ENCODE assay signal across 1 cellular context in genomic region chr18:45384137-45384998, GRCh38.
TF ChIP-seq lines count a peak whose summit lies in the region.

No MANE protein-coding gene starts in this region.

TF ChIP-seq in H1, 55 proteins besides CTCF, POLR2A, EP300 and RAD21 (continued from another document):
- no peak for TF ChIP-seq CHD7 (IDR thresholded peaks at IDR 0.05; ENCODE audit: insufficient replicate concordance, low read length)
- TF ChIP-seq RXRA (IDR thresholded peaks at IDR 0.05; ENCODE audit: insufficient read depth, low read depth, low read length): no peak
- no peak for TF ChIP-seq SUZ12 (IDR thresholded peaks at IDR 0.05; ENCODE audit: low read length)
- no peak; the same call in 1 of the 2 replicates for TF ChIP-seq MAX (IDR thresholded peaks at IDR 0.05)
- TF ChIP-seq KDM1A (IDR thresholded peaks at IDR 0.05; ENCODE audit: borderline replicate concordance, low read length): peak; percentile 57; the same call in 1 of the 2 replicates
- no peak for TF ChIP-seq JUND (IDR thresholded peaks at IDR 0.05; ENCODE audit: low read length)
- no peak for TF ChIP-seq CBX5 (IDR thresholded peaks at IDR 0.05; ENCODE audit: low read depth, low read length)
- no peak for TF ChIP-seq RBBP5 (IDR thresholded peaks at IDR 0.05; ENCODE audit: borderline replicate concordance, low read depth, low read length)
- no peak for TF ChIP-seq BCL11A (IDR thresholded peaks at IDR 0.05; ENCODE audit: low read depth in 2 of 2, low read length in 2 of 2)
- TF ChIP-seq SP2 (IDR thresholded peaks at IDR 0.05; ENCODE audit: low read length): no peak
- no peak for TF ChIP-seq ZNF274 (IDR thresholded peaks at IDR 0.05; ENCODE audit: borderline replicate concordance, extremely low read depth, low read length)
- peak; percentile 47; the same call in 1 of the 2 replicates for TF ChIP-seq E2F6 (IDR thresholded peaks at IDR 0.05)
- no peak for TF ChIP-seq TBP (IDR thresholded peaks at IDR 0.05; ENCODE audit: low read depth, low read length)
- TF ChIP-seq SAP30 (IDR thresholded peaks at IDR 0.05; ENCODE audit: insufficient read depth, insufficient replicate concordance, low read length): no peak
- TF ChIP-seq JUN (IDR thresholded peaks at IDR 0.05; ENCODE audit: low read depth, low read length): no peak
- TF ChIP-seq CHD2 (IDR thresholded peaks at IDR 0.05; ENCODE audit: low read length): no peak
- no peak for TF ChIP-seq RNF2 (IDR thresholded peaks at IDR 0.05; ENCODE audit: borderline replicate concordance, low read depth, low read length, missing control alignments, poor library complexity, severe bottlenecking)
TF ChIP-seq in H1: peak in this region for 3.
